In the genomic region with DNA sequence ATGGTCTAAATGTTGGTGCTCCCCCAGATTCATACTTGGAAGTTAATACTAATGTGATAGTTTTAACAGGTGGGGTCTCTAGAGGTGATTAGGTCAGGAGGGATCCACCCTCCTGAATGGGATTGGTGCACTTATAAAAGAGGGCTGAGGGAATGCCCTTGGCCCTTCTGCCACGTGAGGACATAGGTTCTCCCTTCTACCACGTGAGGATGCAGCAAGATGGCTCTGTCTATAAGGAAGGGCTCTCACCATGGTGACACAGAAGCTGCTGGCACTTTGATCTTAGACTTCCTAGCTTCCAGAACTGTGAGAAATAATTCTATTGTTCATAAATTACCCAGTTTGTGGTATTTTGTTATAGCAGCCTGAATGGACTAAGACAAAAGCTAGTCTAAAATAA, we compare ENCODE assay signal across 11 cellular contexts. TPM values are rescaled to one million over a fixed set of nuclear protein-coding genes. Genes with fewer than 3 reads are reported as not detected.
DNase-seq lines count a peak whose midpoint lies in the region; ATAC-seq, FAIRE-seq and TF ChIP-seq lines count a peak whose summit lies in the region.
"Had no signal": no experiment of that assay in that cellular context is flagged by ENCODE, and none has a peak within 500 bp of the region (broad histone marks: within the 10 kb centered on the region; RNA-seq: fewer than 3 reads in every experiment).

No MANE protein-coding gene starts in this region.

- H3K4me1 ChIP-seq in H1 (replicated peaks in 1 of 4; ENCODE audit: control insufficient read depth in 3 of 4, insufficient read depth in 4 of 4, low read length in 3 of 4) = peaks cover 0 to 7% (median 6%) of the 10 kb centered on the region in 4 experiments; a peak in 5 of 7 replicates
- H3K4me1 ChIP-seq in neural progenitor cell = peaks cover 7% of the 10 kb centered on the region

- H2BK12ac ChIP-seq in H1 (ENCODE audit: low read depth, low read length) = no peak overlapping the region

- DNase-seq in BJ (ENCODE audit: low read depth) (no peak), NCI-H446 treated with DMSO at 0.1 percent for 48 hours (lab: John Stamatoyannopoulos, UW) (peak; percentile 32), H1 (ENCODE audit: low read depth in 1 of 2, low spot score in 2 of 2) (no peak), neural progenitor cell (ENCODE audit: low spot score) (no peak), NCI-H1436 treated with DMSO at 0.1 percent for 48 hours (lab: John Stamatoyannopoulos, UW) (no peak), NCI-H1092 (lab: John Stamatoyannopoulos, UW) (no peak)
- no peak for DNase-seq in central memory CD4-positive, alpha-beta T cell
- DNase-seq: T-helper 1 cell had no signal

- CTCF ChIA-PET in BJ (lab: Yijun Ruan, JAX) (interaction anchor here (1.0 to 1.2 kb wide), 3 partner anchors 11 to 439 kb away, joined by 3 to 4 read pairs (median 4); no protein-coding TSS in a partner anchor), H1 (lab: Charles Lee; ENCODE audit: partially characterized antibody) (interaction anchor here (0.6 to 8.2 kb wide), 8 partner anchors 13 to 377 kb away, joined by 3 to 37 read pairs (median 6); no protein-coding TSS in a partner anchor)

- peaks cover 14% of the 10 kb centered on the region for H3F3A ChIP-seq in neural progenitor cell (ENCODE audit: low read depth)

- no peaks in the 10 kb centered on the region for H4K20me1 ChIP-seq in H1 (replicated peaks in 1 of 2; ENCODE audit: control insufficient read depth in 1 of 2, insufficient read depth in 2 of 2, low read length in 2 of 2)
- H4K20me1 ChIP-seq in neural progenitor cell (ENCODE audit: low read depth) = no peaks in the 10 kb centered on the region

- no peak overlapping the region for H3K18ac ChIP-seq in H1 (ENCODE audit: extremely low read depth, low read length)

- H4K8ac ChIP-seq in H1 (ENCODE audit: extremely low read depth, insufficient read depth, low read length) = no peak overlapping the region

- no peak overlapping the region for H3K4ac ChIP-seq in H1 (replicated peaks; ENCODE audit: insufficient read length, low read depth, low read length)

- no peak overlapping the region for H2BK120ac ChIP-seq in H1 (replicated peaks; ENCODE audit: low read depth, low read length)

- no peak overlapping the region for H3K56ac ChIP-seq in H1 (replicated peaks; ENCODE audit: insufficient read length, low read depth, low read length)

- no peak for TF ChIP-seq EP300 in H1 (IDR thresholded peaks at IDR 0.05; ENCODE audit: borderline replicate concordance in 1 of 2, low read depth in 2 of 2, low read length in 2 of 2)

- H3K23me2 ChIP-seq in H1 (ENCODE audit: low read depth, low read length) = peaks cover 11% of the 10 kb centered on the region

- H3K4me3 ChIP-seq in BJ (ENCODE audit: low read depth, low read length) (peak overlapping the region; percentile 64), H1 (ENCODE audit: extremely low read depth in 1 of 4, insufficient read depth in 2 of 4, low read depth in 3 of 4, low read length in 4 of 4) (peak overlapping the region in 3 of 4 experiments; percentile 81 to 87 (median 82); a peak in 5 of 8 replicates), neural progenitor cell (peak overlapping the region; percentile 64)

- peak overlapping the region; percentile 96 to 99 for H3K4me2 ChIP-seq in H1 (ENCODE audit: insufficient read depth in 1 of 2, low read depth in 2 of 2, low read length in 2 of 2)
- H3K4me2 ChIP-seq in neural progenitor cell = peak overlapping the region; percentile 85

- peaks cover 23% of the 10 kb centered on the region for H3K4me1 Mint-ChIP-seq in neural progenitor cell

- H3K79me1 ChIP-seq in H1 (ENCODE audit: low read depth, low read length) = no peaks in the 10 kb centered on the region

- H3K14ac ChIP-seq in H1 (ENCODE audit: insufficient read length) = no peak overlapping the region

- peaks cover 3% of the 10 kb centered on the region for H3K9me3 Mint-ChIP-seq in neural progenitor cell
- H3K9me3 Mint-ChIP-seq: activated T-helper 1 cell treated with anti-CD3 and anti-CD28 coated beads, Interleukin-12 subunit alpha, Interleukin-12 subunit beta, Interleukin-2, Interleukin-4 antibody, amounts not matched to agents 30 ng/mL and 10 ng/mL and 1 ng/mL, durations not matched to agents 14 hours and 24 hours and 36 hours had no signal

- TF ChIP-seq RAD21 in H1 (IDR thresholded peaks at IDR 0.05 in 1 of 2, conservative IDR thresholded peaks at IDR 0.05 in 1 of 2; ENCODE audit: low read depth in 2 of 2, low read length in 2 of 2) = no peak

- no peaks in the 10 kb centered on the region for H3K9me3 ChIP-seq in H1 (ENCODE audit: insufficient read depth in 2 of 2, low read depth in 1 of 2, low read length in 1 of 2)
- H3K9me3 ChIP-seq in neural progenitor cell (ENCODE audit: low read depth) = no peaks in the 10 kb centered on the region

- no peak overlapping the region for H4K5ac ChIP-seq in H1 (ENCODE audit: insufficient read length, low read depth, low read length)

- no peak overlapping the region for H3K23ac ChIP-seq in H1 (ENCODE audit: insufficient read length)

- no peak for FAIRE-seq in H1 (lab: Jason Lieb, UNC)
- FAIRE-seq: endometrium had no signal

- H2AK5ac ChIP-seq in H1 (ENCODE audit: low read depth, low read length) = no peak overlapping the region

- no peak for ATAC-seq in GM19351 (IDR thresholded peaks at IDR 0.05; ENCODE audit: unreplicated experiment)

- no peaks in the 10 kb centered on the region for H3K79me2 ChIP-seq in H1 (ENCODE audit: control insufficient read depth in 1 of 2, insufficient read depth in 2 of 2, low read length in 2 of 2)
- peaks cover 6% of the 10 kb centered on the region for H3K79me2 ChIP-seq in neural progenitor cell (ENCODE audit: low read depth)

- no peaks in the 10 kb centered on the region for H3K27me3 ChIP-seq in BJ (ENCODE audit: control insufficient read depth, insufficient read depth, low read length)
- peaks cover 0 to 7% (median 4%) of the 10 kb centered on the region in 4 experiments; a peak in 4 of 7 replicates for H3K27me3 ChIP-seq in H1 (replicated peaks in 1 of 4; ENCODE audit: control insufficient read depth in 3 of 4, extremely low read depth in 1 of 4, insufficient read depth in 3 of 4, low read length in 3 of 4)
- H3K27me3 ChIP-seq in neural progenitor cell = peaks cover 16% of the 10 kb centered on the region

- H3K27me3 Mint-ChIP-seq in neural progenitor cell (ENCODE audit: insufficient read depth, low read depth) = peaks cover 2% of the 10 kb centered on the region

- POLR2A ChIA-PET in BJ (lab: Charles Lee) (no interaction called here), H1 (lab: Charles Lee; ENCODE audit: partially characterized antibody) (interaction anchor here (1.2 kb wide), 1 partner anchor 21 kb away, joined by 3 read pairs; no protein-coding TSS in a partner anchor)

- H3K9ac ChIP-seq in H1 (replicated peaks in 1 of 4; ENCODE audit: extremely low read depth in 1 of 4, low read depth in 3 of 4, low read length in 3 of 4) = no peak overlapping the region
- no peak overlapping the region for H3K9ac ChIP-seq in neural progenitor cell

- 56% methylated on average over 2 of the region's 2 CpGs; no CpG with 5 or more reads in 1 of the 2 experiments for WGBS in H1 (ENCODE audit: extremely low coverage in 1 of 2, insufficient coverage in 1 of 2, insufficient read length in 1 of 2, insufficient replicate concordance in 2 of 2, low coverage in 1 of 2, low lambda C conversion rate in 2 of 2, missing lambda C conversion rate in 1 of 2), 2 experiments

- TF ChIP-seq CTCF in BJ (IDR thresholded peaks at IDR 0.05; ENCODE audit: insufficient read depth, low read depth, low read length) (no peak), H1 (IDR thresholded peaks at IDR 0.05; ENCODE audit: control extremely low read depth in 1 of 3, insufficient read depth in 1 of 3, low read depth in 1 of 3, low read length in 3 of 3) (no peak), neural progenitor cell (IDR thresholded peaks at IDR 0.05) (no peak)

- H3K27ac ChIP-seq in H1 (ENCODE audit: low read depth, low read length) = no peak overlapping the region
- H3K27ac ChIP-seq in neural progenitor cell = no peak overlapping the region

- no peak overlapping the region for H2AFZ ChIP-seq in H1 (ENCODE audit: low read length)
- no peak overlapping the region for H2AFZ ChIP-seq in neural progenitor cell (replicated peaks)

- H4K91ac ChIP-seq in H1 (replicated peaks; ENCODE audit: insufficient read length, low read length) = no peak overlapping the region

- H3K36me3 Mint-ChIP-seq in neural progenitor cell = peaks cover 34% of the 10 kb centered on the region

- peak overlapping the region; percentile 94 for H3K4me3 Mint-ChIP-seq in neural progenitor cell

- H3K36me3 ChIP-seq in BJ (ENCODE audit: control insufficient read depth, insufficient read depth, low read length) (no peaks in the 10 kb centered on the region), H1 (ENCODE audit: control insufficient read depth in 2 of 4, insufficient read depth in 4 of 4, low read length in 3 of 4) (peaks cover 2 to 17% (median 8%) of the 10 kb centered on the region in 4 experiments; a peak in 3 of 8 replicates), neural progenitor cell (peaks cover 12% of the 10 kb centered on the region)

- no peak overlapping the region for H2BK15ac ChIP-seq in H1 (ENCODE audit: low read length)

- TF ChIP-seq POLR2A in H1 (IDR thresholded peaks at IDR 0.05; ENCODE audit: control extremely low read depth in 1 of 2, low read depth in 2 of 2, low read length in 2 of 2) = no peak

- no peak overlapping the region for H2BK5ac ChIP-seq in H1 (ENCODE audit: low read depth, low read length)

- no peak overlapping the region for H3K27ac Mint-ChIP-seq in neural progenitor cell
- H3K27ac Mint-ChIP-seq: activated T-helper 1 cell treated with anti-CD3 and anti-CD28 coated beads, Interleukin-12 subunit alpha, Interleukin-12 subunit beta, Interleukin-2, Interleukin-4 antibody, amounts not matched to agents 30 ng/mL and 10 ng/mL and 1 ng/mL, durations not matched to agents 14 hours and 24 hours and 36 hours had no signal

- H2BK20ac ChIP-seq in H1 (ENCODE audit: low read length) = no peak overlapping the region

TF ChIP-seq in H1, 55 proteins besides CTCF, POLR2A, EP300 and RAD21 (continues in another document):
- TF ChIP-seq TBP (IDR thresholded peaks at IDR 0.05; ENCODE audit: low read depth, low read length) = no peak
- no peak for TF ChIP-seq SIRT6 (IDR thresholded peaks at IDR 0.05; ENCODE audit: low read length)

RNA-seq across cellular contexts. Expression of gene AADAT, which starts 1.1 kb away (rescaled TPM):
- polyA plus RNA-seq in BJ (2011; rRNA removed) (7.8 and 9.7 TPM in 2 replicates), H1 (2011; rRNA removed) (4.6 and 6.1 TPM in 2 replicates)
- 1.2 and 1.3 TPM in 2 replicates for polyA minus RNA-seq in BJ (2011; rRNA and poly(A)+ RNA removed)
- 7.7 and 9.2 TPM in 2 replicates for total RNA-seq in H1 (2021; fragmentation: NEBNext Ultra II Directional; extraction: Animal tissue kit (Norgen Biotek cat#: 25700))
- 7.1 TPM for polyA plus RNA-seq in H1 (2011; cell fraction: cytosol; rRNA removed)
- 8.6 TPM for polyA plus RNA-seq in H1 (2011; cell fraction: nucleus; rRNA removed)
- polyA plus RNA-seq in H1 (2012, experiment 1 of 2) = 6.4 to 9.8 TPM (median 7.8 TPM) in 4 replicates
- 1.3 TPM for polyA plus RNA-seq in H1 (2012, experiment 2 of 2)
- 8.1 TPM for polyA plus RNA-seq in H1 (2013, experiment 1 of 2)
- 7.3 TPM for polyA plus RNA-seq in H1 (2013, experiment 2 of 2)
- polyA minus RNA-seq in H1 (2011; rRNA and poly(A)+ RNA removed) = 3.6 and 9.0 TPM in 2 replicates
- polyA minus RNA-seq in H1 (2011; cell fraction: cytosol; rRNA and poly(A)+ RNA removed) = 2.5 TPM
- 8.5 TPM for polyA minus RNA-seq in H1 (2011; cell fraction: nucleus; rRNA and poly(A)+ RNA removed)
- total RNA-seq in neural progenitor cell (ENCODE audit: low replicate concordance) = 20.0 and 24.2 TPM in 2 replicates
- total RNA-seq: activated T-helper 1 cell treated with anti-CD3 and anti-CD28 coated beads, Interleukin-12 subunit alpha, Interleukin-12 subunit beta, Interleukin-2, Interleukin-4 antibody, amounts not matched to agents 30 ng/mL and 10 ng/mL and 1 ng/mL, durations not matched to agents 14 hours and 24 hours and 36 hours had no signal
